Comparison of ENCODE assay signal across 8 cellular contexts in genomic region chr4:107823870-107824366, GRCh38. TPM values are rescaled to one million over a fixed set of nuclear protein-coding genes. Genes with fewer than 3 reads are reported as not detected.
DNase-seq lines count a peak whose midpoint lies in the region; ATAC-seq and TF ChIP-seq lines count a peak whose summit lies in the region.
"Had no signal": no experiment of that assay in that cellular context is flagged by ENCODE, and none has a peak within 500 bp of the region (broad histone marks: within the 10 kb centered on the region; RNA-seq: fewer than 3 reads in every experiment).

No MANE protein-coding gene starts in this region.

- no peak overlapping the region for H3K27ac Mint-ChIP-seq in stimulated activated effector memory CD8-positive, alpha-beta T cell treated with anti-CD3 and anti-CD28 coated beads, Interleukin-12 subunit alpha, Interleukin-12 subunit beta, amount 100 ng/mL, for 72 hours
- H3K27ac Mint-ChIP-seq: memory B cell had no signal

- peak overlapping the region; percentile 72 for H3K4me3 Mint-ChIP-seq in stimulated activated effector memory CD8-positive, alpha-beta T cell treated with anti-CD3 and anti-CD28 coated beads, Interleukin-12 subunit alpha, Interleukin-12 subunit beta, amount 100 ng/mL, for 72 hours

- H3K9me3 Mint-ChIP-seq in stimulated activated effector memory CD8-positive, alpha-beta T cell treated with anti-CD3 and anti-CD28 coated beads, Interleukin-12 subunit alpha, Interleukin-12 subunit beta, amount 100 ng/mL, for 72 hours, result no peaks in the 10 kb centered on the region
- H3K9me3 Mint-ChIP-seq: memory B cell had no signal

- no peak for TF ChIP-seq POLR2A in adrenal gland (IDR thresholded peaks at IDR 0.05)

- ATAC-seq in stimulated activated effector memory CD8-positive, alpha-beta T cell treated with anti-CD3 and anti-CD28 coated beads, Interleukin-12 subunit alpha, Interleukin-12 subunit beta, amount 100 ng/mL, for 72 hours, result peak; percentile 62
- no peak for ATAC-seq in GM18520 (IDR thresholded peaks at IDR 0.05; ENCODE audit: unreplicated experiment)

- H3K36me3 ChIP-seq in adrenal gland (replicated peaks in 1 of 2), result no peaks in the 10 kb centered on the region

- H3K36me3 Mint-ChIP-seq in stimulated activated effector memory CD8-positive, alpha-beta T cell treated with anti-CD3 and anti-CD28 coated beads, Interleukin-12 subunit alpha, Interleukin-12 subunit beta, amount 100 ng/mL, for 72 hours, result no peaks in the 10 kb centered on the region
- H3K36me3 Mint-ChIP-seq: memory B cell had no signal

- intact Hi-C loops in adrenal gland (cut with DNase I), result no loop called here

- peak overlapping the region; percentile 75 for H3K4me3 ChIP-seq in HL-60 (replicated peaks; ENCODE audit: insufficient read depth, low read length)
- H3K4me3 ChIP-seq in adrenal gland, result peak overlapping the region in 2 of 4 donors; percentile 56 to 87

- no peak for TF ChIP-seq CTCF in HL-60 (IDR thresholded peaks at IDR 0.05; ENCODE audit: insufficient read depth, low read length)
- no peak for TF ChIP-seq CTCF in adrenal gland (IDR thresholded peaks at IDR 0.05)

- no peak for DNase-seq in HL-60 (ENCODE audit: low read depth in 1 of 2, low spot score in 1 of 2)
- peak in 1 of 7 donors; percentile 81 for DNase-seq in adrenal gland
- DNase-seq in iPS-NIHi11 (ENCODE audit: low spot score), result peak; percentile 49
- DNase-seq in stimulated activated effector memory CD8-positive, alpha-beta T cell treated with anti-CD3 and anti-CD28 coated beads, Interleukin-12 subunit alpha, Interleukin-12 subunit beta, amount 100 ng/mL, for 72 hours (ENCODE audit: low spot score in 2 of 2), result no peak
- DNase-seq in NCI-H1436 (lab: John Stamatoyannopoulos, UW), result no peak
- no peak for DNase-seq in HCEC 1CT

- peaks cover 13% of the 10 kb centered on the region for H3K4me1 Mint-ChIP-seq in stimulated activated effector memory CD8-positive, alpha-beta T cell treated with anti-CD3 and anti-CD28 coated beads, Interleukin-12 subunit alpha, Interleukin-12 subunit beta, amount 100 ng/mL, for 72 hours

- H3K9me3 ChIP-seq in adrenal gland (replicated peaks in 1 of 3), result no peaks in the 10 kb centered on the region

- WGBS in adrenal gland, 4 donors, result 31 to 35% (median 33%) methylated on average over 12 of the region's 12 CpGs

- H3K4me1 ChIP-seq in adrenal gland (replicated peaks in 1 of 2), result peaks cover 0 to 13% of the 10 kb centered on the region in 2 donors

- H3K27me3 ChIP-seq in HL-60 (ENCODE audit: insufficient read depth, poor library complexity, severe bottlenecking) (no peaks in the 10 kb centered on the region), adrenal gland (no peaks in the 10 kb centered on the region)

- peak overlapping the region; percentile 40; the same call in 1 of the 2 replicates for H3K27ac ChIP-seq in HL-60 (replicated peaks)
- H3K27ac ChIP-seq in adrenal gland, result peak overlapping the region; percentile 86 to 96 (median 92)

RNA-seq across cellular contexts. Expression of gene SGMS2, which starts 0.8 kb away (rescaled TPM):
- 10 to 100 TPM; 11.2 to 52.3 (median 24.3) TPM for total RNA-seq in adrenal gland
- 10 to 100 TPM in 1 of 3 donors, 1 to 10 TPM in 2; 1.0 to 12.1 (median 1.6) TPM for polyA plus RNA-seq in adrenal gland
